Comparison of ENCODE assay signal across 7 cellular contexts in the genomic region with DNA sequence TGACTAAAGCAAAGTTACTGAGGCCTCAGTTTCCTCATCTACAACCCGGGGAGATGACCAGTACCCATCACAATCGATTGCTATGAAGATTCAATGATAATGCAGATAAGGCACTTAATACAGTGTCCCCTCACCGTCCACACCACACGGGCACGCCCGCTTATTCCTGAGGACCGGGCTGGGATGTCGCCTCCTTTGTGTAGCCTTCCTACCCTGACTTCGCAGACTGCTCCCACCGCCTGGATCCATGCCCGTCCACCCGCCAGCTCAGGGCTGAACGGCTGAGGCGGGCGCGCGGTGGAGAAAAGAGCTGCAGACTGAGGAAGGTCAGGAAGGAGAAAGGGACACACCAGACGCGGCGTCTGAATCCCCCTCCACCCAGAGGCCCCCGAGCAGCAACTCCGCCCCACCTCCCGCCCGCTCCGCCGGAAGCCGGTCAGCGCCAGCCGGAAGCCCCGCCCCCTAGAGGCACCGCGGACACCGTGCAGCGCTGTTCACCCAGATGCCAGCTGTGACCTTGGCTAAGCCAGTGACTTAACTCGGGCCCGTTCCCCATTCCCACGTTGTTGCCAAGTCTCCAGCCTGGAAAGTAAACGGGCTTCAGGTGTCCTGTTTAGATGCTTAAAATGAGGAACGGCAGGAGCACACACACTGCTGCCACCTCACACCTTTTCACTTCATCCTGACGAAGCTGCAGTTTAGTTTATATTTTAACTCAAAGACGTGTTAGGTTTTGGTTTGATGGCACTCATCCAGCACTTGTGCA.
DNase-seq lines count a peak whose midpoint lies in the region; ATAC-seq, FAIRE-seq and TF ChIP-seq lines count a peak whose summit lies in the region.

A gene (minus strand): TSS at position 403 of the 766 bp plus-strand sequence.

- H3K27me3 ChIP-seq in mammary epithelial cell (ENCODE audit: insufficient read depth, low read length) (no peaks in the 10 kb centered on the region), small intestine (ENCODE audit: control insufficient read depth in 2 of 2, insufficient read depth in 2 of 2, low read length in 2 of 2) (no peaks in the 10 kb centered on the region)

- no peak for FAIRE-seq in small intestine (lab: Jason Lieb, UNC)

- DNase-seq in NCI-H2171 treated with DMSO at 0.1 percent for 48 hours (lab: John Stamatoyannopoulos, UW) (peak; percentile 94), mammary epithelial cell (peak; percentile 75), iPS-NIHi7 (ENCODE audit: extremely low spot score) (peak; percentile 98), small intestine (peak; percentile 87)

- ATAC-seq in GM18502 (IDR thresholded peaks at IDR 0.05; ENCODE audit: poor library complexity, unreplicated experiment) (peak; percentile 92), HG02973 (IDR thresholded peaks at IDR 0.05; ENCODE audit: unreplicated experiment) (peak; percentile 76)

- no peaks in the 10 kb centered on the region for H3K9me3 ChIP-seq in mammary epithelial cell (replicated peaks; ENCODE audit: insufficient read depth, low read length)
- no peaks in the 10 kb centered on the region for H3K9me3 ChIP-seq in small intestine (ENCODE audit: control insufficient read depth, low read depth)

- H2AFZ ChIP-seq in mammary epithelial cell (ENCODE audit: low read depth, low read length) = peak within 1 kb of the TSS; percentile 57

- H3K27ac ChIP-seq in mammary epithelial cell (ENCODE audit: insufficient read depth, low read depth, low read length) = no peak within 1 kb of the TSS
- H3K27ac ChIP-seq in small intestine (ENCODE audit: low read depth in 1 of 2, low read length in 1 of 2) = peak within 1 kb of the TSS; percentile 74 to 93

- no TSS peak for BruUV-seq in mammary epithelial cell (replicated peaks; lab: Mats Ljungman, UMichigan)

- peak within 1 kb of the TSS; percentile 94 for H3K4me2 ChIP-seq in mammary epithelial cell (ENCODE audit: insufficient read depth, low read depth, low read length)

- in situ Hi-C loops in mammary epithelial cell (cut with MboI; ENCODE audit: low sequenced_read_pairs in 2 of 2) = loop anchor here in 1 of 2 donors (25.0 kb wide), 1 partner anchor 361 kb away; a partner anchor contains a TSS

- H3K79me2 ChIP-seq in mammary epithelial cell (ENCODE audit: insufficient read depth, low read length) = peaks cover 34% of the 10 kb centered on the region

- intact Hi-C loops in mammary epithelial cell (cut with micrococcal nuclease) = loop anchor here (1.0 kb wide), 1 partner anchor 316 kb away; no protein-coding TSS in a partner anchor

- dilution Hi-C loops in mammary epithelial cell (cut with HindIII; ENCODE audit: low sequenced_read_pairs) = loop anchor here (5.0 kb wide), 1 partner anchor 51 kb away; no protein-coding TSS in a partner anchor

- WGBS in mammary epithelial cell (ENCODE audit: low coverage, missing lambda C conversion rate) = 2% methylated on average over 33 of the region's 41 CpGs
- 0 to 1% (median 1%) methylated on average over 39 to 41 of the region's 41 CpGs for WGBS in small intestine, 3 donors

- H3K36me3 ChIP-seq in mammary epithelial cell (ENCODE audit: insufficient read depth, low read length) (peaks cover 38% of the 10 kb centered on the region), small intestine (ENCODE audit: control insufficient read depth in 2 of 2, insufficient read depth in 2 of 2, low read length in 2 of 2) (peaks cover 11 to 14% of the 10 kb centered on the region in 2 donors)

- H3K9ac ChIP-seq in mammary epithelial cell (ENCODE audit: insufficient read depth, low read length) = peak within 1 kb of the TSS; percentile 30

- H3K4me1 ChIP-seq in mammary epithelial cell (ENCODE audit: insufficient read depth, low read length) (peaks cover 32% of the 10 kb centered on the region), small intestine (ENCODE audit: control insufficient read depth in 2 of 2, insufficient read depth in 1 of 2, low read depth in 1 of 2, low read length in 1 of 2) (peaks cover 2 to 3% of the 10 kb centered on the region in 2 donors)

- CTCF ChIA-PET in mammary epithelial cell (lab: Charles Lee; ENCODE audit: low non-redundant PET) = interaction anchor here (0.7 kb wide), 1 partner anchor 32 kb away, joined by 10 read pairs; no protein-coding TSS in a partner anchor

- H3K4me3 ChIP-seq in WI38 (ENCODE audit: low read depth, low read length) (peak within 1 kb of the TSS; percentile 82), mammary epithelial cell (replicated peaks in 1 of 3; ENCODE audit: insufficient read depth in 1 of 3, low read depth in 2 of 3, low read length in 3 of 3) (peak within 1 kb of the TSS; percentile 52 to 82 (median 53)), small intestine (ENCODE audit: low read depth in 1 of 2, low read length in 2 of 2) (peak within 1 kb of the TSS; percentile 56 to 77)

- H4K20me1 ChIP-seq in mammary epithelial cell (ENCODE audit: insufficient read depth, low read length) = no peaks in the 10 kb centered on the region

- TF ChIP-seq CTCF in WI38 (IDR thresholded peaks at IDR 0.05; ENCODE audit: low read depth, low read length) = peak; percentile 58
- TF ChIP-seq CTCF in mammary epithelial cell (conservative IDR thresholded peaks at IDR 0.05 in 1 of 2, IDR thresholded peaks at IDR 0.05 in 1 of 2; ENCODE audit: extremely low read depth in 1 of 2, insufficient read depth in 1 of 2, low read depth in 1 of 2, low read length in 2 of 2) = peak; percentile 43 to 66
